In the genomic region with DNA sequence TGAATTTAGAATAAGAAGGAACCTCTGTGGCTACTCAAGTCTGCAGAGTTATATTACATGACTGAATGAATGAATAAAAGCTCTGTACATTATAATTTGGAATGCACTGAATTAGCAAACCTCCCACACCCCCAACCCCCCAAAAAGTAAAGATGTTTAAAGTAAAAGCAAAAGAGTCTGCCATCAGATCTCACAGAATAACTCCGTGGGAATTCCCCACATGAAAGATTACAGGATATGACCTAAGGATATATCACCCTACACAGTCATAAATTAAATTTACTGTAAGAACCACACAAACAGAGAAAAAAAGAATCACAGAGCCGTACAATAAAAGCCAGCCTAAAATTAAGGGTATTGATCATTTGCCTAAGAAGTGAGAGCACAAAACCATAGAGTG, we compare ENCODE assay signal across 8 cellular contexts.
DNase-seq lines count a peak whose midpoint lies in the region; ATAC-seq and TF ChIP-seq lines count a peak whose summit lies in the region.

No MANE protein-coding gene starts in this region.

- 16% methylated on average over 2 of the region's 2 CpGs for WGBS in right lobe of liver (ENCODE audit: insufficient coverage, low coverage, low lambda C conversion rate, missing lambda C conversion rate)

- H3K27me3 ChIP-seq in right lobe of liver: no peaks in the 10 kb centered on the region

- peak; percentile 57 for ATAC-seq in GM19455 (IDR thresholded peaks at IDR 0.05; ENCODE audit: unreplicated experiment)
- ATAC-seq in HG03521 (IDR thresholded peaks at IDR 0.05; ENCODE audit: unreplicated experiment): peak; percentile 64
- ATAC-seq in right lobe of liver: no peak
- ATAC-seq in GM21367 (IDR thresholded peaks at IDR 0.05; ENCODE audit: unreplicated experiment): no peak

- no peak for TF ChIP-seq CTCF in right lobe of liver (IDR thresholded peaks at IDR 0.05)

- no peak overlapping the region for H3K27ac ChIP-seq in right lobe of liver

- H3K9me3 ChIP-seq in right lobe of liver: no peaks in the 10 kb centered on the region

- H3K4me1 ChIP-seq in right lobe of liver: no peaks in the 10 kb centered on the region

- intact Hi-C loops in right lobe of liver (cut with DNase I): no loop called here

- peak; percentile 52 for DNase-seq in amniotic epithelial cell (ENCODE audit: low read depth)
- DNase-seq in stimulated activated CD4-positive, alpha-beta T cell treated with anti-CD3 and anti-CD28 coated beads, Interleukin-1b, Interleukin-23, amount 100 ng/mL, for 48 hours: peak; percentile 13
- no peak for DNase-seq in NCI-H526 treated with DMSO at 0.1 percent for 48 hours (lab: John Stamatoyannopoulos, UW)
- no peak for DNase-seq in right lobe of liver
- DNase-seq in D341Med (ENCODE audit: low spot score): no peak

- H3K36me3 ChIP-seq in right lobe of liver: no peaks in the 10 kb centered on the region

- no peak for TF ChIP-seq POLR2A in right lobe of liver (IDR thresholded peaks at IDR 0.05)

- no peak overlapping the region for H3K4me3 ChIP-seq in right lobe of liver

Comparison
In these comparisons a context has a peak if more than half of its experiments do, and no peak if none do; other contexts are left out.
1. ATAC-seq: peak in GM19455 (single experiment) and HG03521 (single experiment); none in right lobe of liver (0 of 4) and GM21367 (single experiment).
2. DNase-seq: peak in amniotic epithelial cell (single experiment) and stimulated activated CD4-positive, alpha-beta T cell treated with anti-CD3 and anti-CD28 coated beads, Interleukin-1b, Interleukin-23, amount 100 ng/mL, for 48 hours (single experiment); none in NCI-H526 treated with DMSO at 0.1 percent for 48 hours (single experiment), right lobe of liver (0 of 3) and D341Med (single experiment).